In genomic region chr15:35293353-35294130, GRCh38 we compare ENCODE assay signal across 11 cellular contexts.
DNase-seq lines count a peak whose midpoint lies in the region; ATAC-seq and TF ChIP-seq lines count a peak whose summit lies in the region.
"Had no signal": no experiment of that assay in that cellular context is flagged by ENCODE, and none has a peak within 500 bp of the region (broad histone marks: within the 10 kb centered on the region; RNA-seq: fewer than 3 reads in every experiment).

No MANE protein-coding gene starts in this region.

- POLR2A ChIA-PET in CD8-positive, alpha-beta T cell (lab: Charles Lee) = no interaction called here

- H3K9me3 Mint-ChIP-seq in CD8-positive, alpha-beta T cell = no peaks in the 10 kb centered on the region

- no peaks in the 10 kb centered on the region for H3K27me3 ChIP-seq in colonic mucosa
- H3K27me3 ChIP-seq in CD8-positive, alpha-beta T cell (ENCODE audit: insufficient read depth, low read length) = no peaks in the 10 kb centered on the region

- ATAC-seq in left colon = peak; percentile 66
- no peak for ATAC-seq in CD8-positive, alpha-beta T cell

- no peaks in the 10 kb centered on the region for H3K4me1 Mint-ChIP-seq in CD8-positive, alpha-beta T cell (ENCODE audit: low read depth)

- CTCF ChIA-PET in CD8-positive, alpha-beta T cell (lab: Charles Lee) = no interaction called here

- intact Hi-C loops in left colon (cut with DNase I, micrococcal nuclease) (loop anchor here in 1 of 2 donors (5.0 kb wide), 1 partner anchor 149 kb away; no protein-coding TSS in a partner anchor), colonic mucosa (cut with DNase I) (no loop called here)
- intact Hi-C loops in CD8-positive, alpha-beta T cell (cut with DNase I, micrococcal nuclease) = no loop called here

- no peak for TF ChIP-seq CTCF in colonic mucosa (IDR thresholded peaks at IDR 0.05)
- TF ChIP-seq CTCF in CD8-positive, alpha-beta T cell (IDR thresholded peaks at IDR 0.05) = no peak

- no peaks in the 10 kb centered on the region for H3K4me1 ChIP-seq in colonic mucosa
- H3K4me1 ChIP-seq in CD8-positive, alpha-beta T cell (ENCODE audit: insufficient read depth, low read length) = no peaks in the 10 kb centered on the region

- H3K4me3 Mint-ChIP-seq in CD8-positive, alpha-beta T cell = no peak overlapping the region

- H3K4me3 ChIP-seq in colonic mucosa = no peak overlapping the region
- H3K4me3 ChIP-seq in CD8-positive, alpha-beta T cell (ENCODE audit: low read depth, low read length) = no peak overlapping the region
- H3K4me3 ChIP-seq: HAP-1 had no signal

- no peaks in the 10 kb centered on the region for H3K27me3 Mint-ChIP-seq in CD8-positive, alpha-beta T cell (ENCODE audit: low read depth)

- H3K27ac Mint-ChIP-seq in CD8-positive, alpha-beta T cell = no peak overlapping the region

- no peaks in the 10 kb centered on the region for H3K9me3 ChIP-seq in colonic mucosa
- no peaks in the 10 kb centered on the region for H3K9me3 ChIP-seq in CD8-positive, alpha-beta T cell (ENCODE audit: low read length)
- H3K9me3 ChIP-seq: HAP-1 had no signal

- H3K27ac ChIP-seq in colonic mucosa = no peak overlapping the region
- no peak overlapping the region for H3K27ac ChIP-seq in CD8-positive, alpha-beta T cell (ENCODE audit: low read depth, low read length)
- H3K27ac ChIP-seq: epithelial cell of prostate had no signal

- DNase-seq in AG20443 (ENCODE audit: low spot score) = peak; percentile 70
- peak; percentile 52 for DNase-seq in HuH-7 (ENCODE audit: low spot score)
- peak; percentile 80 for DNase-seq in amniotic epithelial cell (ENCODE audit: low read depth)
- no peak for DNase-seq in left colon
- no peak for DNase-seq in colonic mucosa
- no peak for DNase-seq in activated CD8-positive, alpha-beta memory T cell treated with anti-CD3 and anti-CD28 coated beads, Interleukin-2, amount 50 U/mL, for 48 hours
- DNase-seq in amniotic stem cell (lab: John Stamatoyannopoulos, UW) = no peak
- DNase-seq in CD8-positive, alpha-beta T cell = no peak
- DNase-seq: MM.1S had no signal

- no peaks in the 10 kb centered on the region for H3K36me3 Mint-ChIP-seq in CD8-positive, alpha-beta T cell

- H3K9ac ChIP-seq in colonic mucosa (ENCODE audit: low read depth in 2 of 2, low read length in 2 of 2) = no peak overlapping the region

- H3K36me3 ChIP-seq in colonic mucosa = no peaks in the 10 kb centered on the region
- no peaks in the 10 kb centered on the region for H3K36me3 ChIP-seq in CD8-positive, alpha-beta T cell (ENCODE audit: insufficient read depth, low read length)
- H3K36me3 ChIP-seq: HAP-1 had no signal

Comparison
In these comparisons a context has a peak if more than half of its experiments do, and no peak if none do; other contexts are left out.
1. DNase-seq: peak in AG20443 (single experiment), HuH-7 (single experiment) and amniotic epithelial cell (single experiment); none in left colon (0 of 2), colonic mucosa (single experiment), activated CD8-positive, alpha-beta memory T cell treated with anti-CD3 and anti-CD28 coated beads, Interleukin-2, amount 50 U/mL, for 48 hours (single experiment), amniotic stem cell (single experiment) and CD8-positive, alpha-beta T cell (0 of 7).